14 cellular contexts compared by ENCODE assay signal in the genomic region with DNA sequence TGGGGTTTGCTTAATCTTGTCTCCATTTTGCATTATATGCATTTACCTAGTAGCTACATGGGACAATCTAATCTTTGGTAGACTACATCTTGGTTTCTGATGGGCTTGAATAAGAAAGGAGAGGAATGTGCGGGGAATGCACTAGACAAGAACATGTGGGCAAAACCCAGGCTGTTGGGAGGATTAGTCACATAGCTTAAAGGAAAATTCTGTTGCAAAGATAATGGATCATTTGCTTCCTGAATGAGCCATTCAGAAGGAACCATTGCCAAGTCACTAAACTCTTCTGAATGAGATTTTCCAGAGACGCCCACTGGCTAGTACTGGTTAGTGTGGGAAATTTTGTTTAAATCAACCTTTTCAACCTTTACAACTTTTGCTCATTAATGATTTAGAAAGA.
DNase-seq lines count a peak whose midpoint lies in the region; ATAC-seq, FAIRE-seq and TF ChIP-seq lines count a peak whose summit lies in the region.
"Had no signal": no experiment of that assay in that cellular context is flagged by ENCODE, and none has a peak within 500 bp of the region (broad histone marks: within the 10 kb centered on the region; RNA-seq: fewer than 3 reads in every experiment).

No MANE protein-coding gene starts in this region.

- H3K4me2 ChIP-seq in neural progenitor cell = peak overlapping the region; percentile 45

- H3K4me1 ChIP-seq in neural progenitor cell = peaks cover 28% of the 10 kb centered on the region

- H3K27me3 Mint-ChIP-seq in neural progenitor cell (ENCODE audit: insufficient read depth, low read depth) (no peaks in the 10 kb centered on the region), natural killer cell (ENCODE audit: low read depth in 2 of 2) (peaks cover 12 to 18% of the 10 kb centered on the region in 2 donors)

- H3K9me3 Mint-ChIP-seq in neural progenitor cell (no peaks in the 10 kb centered on the region), natural killer cell (no peaks in the 10 kb centered on the region)
- H3K9me3 Mint-ChIP-seq: stimulated activated memory B cell treated with anti-CD40 and anti-IgM and Interleukin-4, amounts not matched to agents 10 μg/mL and 1 μg/mL and 100 μg/mL, for 72 hours had no signal

- DNase-seq in EH (ENCODE audit: low read depth) (peak; percentile 94), RCC 7860 (ENCODE audit: low spot score) (peak; percentile 76), epithelial cell of prostate (ENCODE audit: low read depth, low spot score) (peak; percentile 65), neural progenitor cell (ENCODE audit: low spot score) (peak; percentile 67), DMS114 treated with DMSO at 0.1 percent for 48 hours (lab: John Stamatoyannopoulos, UW; ENCODE audit: unreplicated experiment) (no peak), natural killer cell (no peak)
- no peak for DNase-seq in stimulated activated CD4-positive, alpha-beta T cell treated with anti-CD3 and anti-CD28 coated beads, Interleukin-4, amount 100 ng/mL, for 24 hours
- DNase-seq: activated T-cell treated with anti-CD3 and anti-CD28 coated beads for 4 hours, left cardiac atrium, NCI-H2171, spleen, T-helper 9 cell had no signal

- H3K36me3 Mint-ChIP-seq in neural progenitor cell (no peaks in the 10 kb centered on the region), natural killer cell (no peaks in the 10 kb centered on the region)
- H3K36me3 Mint-ChIP-seq: stimulated activated memory B cell treated with anti-CD40 and anti-IgM and Interleukin-4, amounts not matched to agents 10 μg/mL and 1 μg/mL and 100 μg/mL, for 72 hours had no signal

- H3K9ac ChIP-seq in neural progenitor cell = no peak overlapping the region

- TF ChIP-seq CTCF in neural progenitor cell (IDR thresholded peaks at IDR 0.05) = no peak
- TF ChIP-seq CTCF in natural killer cell (IDR thresholded peaks at IDR 0.05) = no peak

- no peaks in the 10 kb centered on the region for H4K20me1 ChIP-seq in neural progenitor cell (ENCODE audit: low read depth)

- peaks cover 19% of the 10 kb centered on the region for H3F3A ChIP-seq in neural progenitor cell (ENCODE audit: low read depth)

- ATAC-seq in HG02840 (IDR thresholded peaks at IDR 0.05; ENCODE audit: low FRiP score, unreplicated experiment) (no peak), natural killer cell (no peak)
- ATAC-seq: stimulated activated memory B cell treated with anti-CD40 and anti-IgM and Interleukin-4, amounts not matched to agents 10 μg/mL and 1 μg/mL and 100 μg/mL, for 72 hours had no signal

- H3K36me3 ChIP-seq in neural progenitor cell = no peaks in the 10 kb centered on the region
- H3K36me3 ChIP-seq: spleen had no signal

- no peaks in the 10 kb centered on the region for H3K27me3 ChIP-seq in neural progenitor cell
- H3K27me3 ChIP-seq: spleen had no signal

- peak; percentile 88 for FAIRE-seq in RCC 7860 (lab: Jason Lieb, UNC)

- no peak overlapping the region for H3K4me3 Mint-ChIP-seq in neural progenitor cell
- H3K4me3 Mint-ChIP-seq in natural killer cell = no peak overlapping the region
- H3K4me3 Mint-ChIP-seq: stimulated activated memory B cell treated with anti-CD40 and anti-IgM and Interleukin-4, amounts not matched to agents 10 μg/mL and 1 μg/mL and 100 μg/mL, for 72 hours had no signal

- peak overlapping the region; percentile 30 for H3K27ac ChIP-seq in epithelial cell of prostate
- H3K27ac ChIP-seq in neural progenitor cell = peak overlapping the region; percentile 85
- H3K27ac ChIP-seq: spleen had no signal

- no peaks in the 10 kb centered on the region for H3K79me2 ChIP-seq in neural progenitor cell (ENCODE audit: low read depth)

- peaks cover 29% of the 10 kb centered on the region for H3K4me1 Mint-ChIP-seq in neural progenitor cell
- H3K4me1 Mint-ChIP-seq in natural killer cell = no peaks in the 10 kb centered on the region
- H3K4me1 Mint-ChIP-seq: stimulated activated memory B cell treated with anti-CD40 and anti-IgM and Interleukin-4, amounts not matched to agents 10 μg/mL and 1 μg/mL and 100 μg/mL, for 72 hours had no signal

- no peak overlapping the region for H3K4me3 ChIP-seq in neural progenitor cell
- H3K4me3 ChIP-seq: spleen had no signal

- intact Hi-C loops in natural killer cell (cut with micrococcal nuclease) = no loop called here

- peak overlapping the region; percentile 36 for H3K27ac Mint-ChIP-seq in neural progenitor cell
- no peak overlapping the region for H3K27ac Mint-ChIP-seq in natural killer cell
- H3K27ac Mint-ChIP-seq: stimulated activated memory B cell treated with anti-CD40 and anti-IgM and Interleukin-4, amounts not matched to agents 10 μg/mL and 1 μg/mL and 100 μg/mL, for 72 hours had no signal

- H2AFZ ChIP-seq in neural progenitor cell (replicated peaks) = no peak overlapping the region

- no peaks in the 10 kb centered on the region for H3K9me3 ChIP-seq in neural progenitor cell (ENCODE audit: low read depth)
- H3K9me3 ChIP-seq: spleen had no signal

Comparison
In these comparisons a context has a peak if more than half of its experiments do, and no peak if none do; other contexts are left out.
1. DNase-seq: peak in EH (single experiment), RCC 7860 (single experiment), epithelial cell of prostate (single experiment) and neural progenitor cell (single experiment); none in DMS114 treated with DMSO at 0.1 percent for 48 hours (single experiment), stimulated activated CD4-positive, alpha-beta T cell treated with anti-CD3 and anti-CD28 coated beads, Interleukin-4, amount 100 ng/mL, for 24 hours (single experiment) and natural killer cell (single experiment).